16 cellular contexts compared by ENCODE assay signal in the genomic region with DNA sequence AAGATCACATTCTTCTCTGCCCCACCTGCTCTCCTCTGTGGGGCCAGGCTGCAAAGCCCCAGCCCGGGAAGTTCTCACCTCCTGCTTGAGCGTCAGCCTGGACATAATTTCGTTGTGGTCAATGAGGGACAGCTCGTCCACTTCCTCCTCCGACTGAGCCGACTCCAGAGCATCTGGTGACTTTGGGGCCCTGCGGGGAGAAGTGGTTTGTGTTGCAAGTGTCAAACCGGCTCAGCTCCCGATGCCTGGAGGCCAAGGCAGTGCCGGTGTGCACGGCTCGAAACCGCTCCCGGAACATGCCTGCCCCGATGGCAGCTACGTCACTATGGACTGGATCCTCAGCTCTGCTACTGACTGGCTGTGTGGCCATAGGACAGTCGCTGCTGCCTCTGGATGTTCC. TPM values are rescaled to one million over a fixed set of nuclear protein-coding genes. Genes with fewer than 3 reads are reported as not detected.
A peak's percentile ranks its signal among the peaks of the same experiment; 100 is the strongest.
DNase-seq lines count a peak whose midpoint lies in the region; ATAC-seq and TF ChIP-seq lines count a peak whose summit lies in the region.
"Had no signal": no experiment of that assay in that cellular context is flagged by ENCODE, and none has a peak within 500 bp of the region (broad histone marks: within the 10 kb centered on the region; RNA-seq: fewer than 3 reads in every experiment).

No MANE protein-coding gene starts in this region.

- no peak for TF ChIP-seq CTCF in WTC11 (IDR thresholded peaks at IDR 0.05)
- no peak for TF ChIP-seq CTCF in progenitor cell of endocrine pancreas (IDR thresholded peaks at IDR 0.05; ENCODE audit: unreplicated experiment)
- no peak for TF ChIP-seq CTCF in GM23338 (conservative IDR thresholded peaks at IDR 0.05; ENCODE audit: low read depth in 2 of 2)

- no peaks in the 10 kb centered on the region for H3K27me3 ChIP-seq in GM23338 (ENCODE audit: insufficient read depth)
- H3K27me3 ChIP-seq: brain microvascular endothelial cell, SJCRH30 had no signal

- H3K4me1 ChIP-seq in GM23338 (ENCODE audit: insufficient read depth) = no peaks in the 10 kb centered on the region

- H3K4me3 Mint-ChIP-seq in WTC11 (no peak overlapping the region), progenitor cell of endocrine pancreas (ENCODE audit: low read depth) (no peak overlapping the region), GM23338 (no peak overlapping the region)
- H3K4me3 Mint-ChIP-seq: memory B cell had no signal

- no peaks in the 10 kb centered on the region; the same call in 1 of the 2 replicates for H3K36me3 ChIP-seq in GM23338 (ENCODE audit: insufficient read depth)

- ATAC-seq in WTC11 = no peak
- peak; percentile 40 for ATAC-seq in left ventricle myocardium superior
- ATAC-seq in HG03442 (IDR thresholded peaks at IDR 0.05; ENCODE audit: unreplicated experiment) = no peak
- no peak for ATAC-seq in HG02678 (IDR thresholded peaks at IDR 0.05; ENCODE audit: unreplicated experiment)
- no peak for ATAC-seq in GM23338
- ATAC-seq: HCT116, psoas muscle had no signal

- intact Hi-C loops in left ventricle myocardium superior (cut with micrococcal nuclease) = loop anchor here (10.0 kb wide), 1 partner anchor 137 kb away; no protein-coding TSS in a partner anchor

- no peaks in the 10 kb centered on the region for H3K27me3 Mint-ChIP-seq in WTC11 (ENCODE audit: low read depth)
- no peaks in the 10 kb centered on the region for H3K27me3 Mint-ChIP-seq in progenitor cell of endocrine pancreas
- peaks cover 5% of the 10 kb centered on the region for H3K27me3 Mint-ChIP-seq in GM23338 (ENCODE audit: insufficient read depth, low read depth, poor library complexity)
- H3K27me3 Mint-ChIP-seq: memory B cell had no signal

- DNase-seq in KBM-7 (peak; percentile 51), WTC11 (ENCODE audit: low spot score) (no peak), left ventricle myocardium superior (peak; percentile 62), progenitor cell of endocrine pancreas (ENCODE audit: low spot score, unreplicated experiment) (no peak), occipital lobe (lab: John Stamatoyannopoulos, UW) (no peak), GM23338 (ENCODE audit: low spot score) (no peak)
- DNase-seq: brain microvascular endothelial cell; SJCRH30; stimulated activated naive CD4-positive, alpha-beta T cell had no signal

- H3K79me2 ChIP-seq in GM23338 (replicated peaks; ENCODE audit: insufficient read depth) = no peaks in the 10 kb centered on the region

- H3K9me3 Mint-ChIP-seq in WTC11 (no peaks in the 10 kb centered on the region), progenitor cell of endocrine pancreas (ENCODE audit: low read depth) (no peaks in the 10 kb centered on the region), GM23338 (no peaks in the 10 kb centered on the region)
- H3K9me3 Mint-ChIP-seq: memory B cell had no signal

- no peak overlapping the region for H3K4me2 ChIP-seq in GM23338

- in situ Hi-C loops in KBM-7 (cut with MboI; ENCODE audit: low pct_unique_long_range_greater_than_20kb, low sequenced_read_pairs) = loop anchor here (25.0 kb wide), 1 partner anchor 139 kb away; the partner anchor contains the start of gene RAPGEF1

- no peaks in the 10 kb centered on the region for H3K9me2 ChIP-seq in GM23338 (ENCODE audit: insufficient read depth)

- POLR2A ChIA-PET in WTC11 (lab: Charles Lee) = no interaction called here

- CTCF ChIA-PET in WTC11 (lab: Charles Lee) = interaction anchor here (0.8 to 1.5 kb wide), 2 partner anchors 44 to 115 kb away, joined by 3 to 4 read pairs; no protein-coding TSS in a partner anchor

- H3K4me1 Mint-ChIP-seq in WTC11 = no peaks in the 10 kb centered on the region
- H3K4me1 Mint-ChIP-seq in progenitor cell of endocrine pancreas (ENCODE audit: low read depth) = no peaks in the 10 kb centered on the region
- H3K4me1 Mint-ChIP-seq in GM23338 = no peaks in the 10 kb centered on the region
- H3K4me1 Mint-ChIP-seq: memory B cell had no signal

- H3K36me3 Mint-ChIP-seq in WTC11 = peaks cover 23% of the 10 kb centered on the region; the same call in 1 of the 2 replicates
- H3K36me3 Mint-ChIP-seq in progenitor cell of endocrine pancreas (ENCODE audit: insufficient read depth) = peaks cover 22% of the 10 kb centered on the region
- peaks cover 25% of the 10 kb centered on the region for H3K36me3 Mint-ChIP-seq in GM23338 (ENCODE audit: low read depth)

- no peak overlapping the region for H3K27ac ChIP-seq in GM23338 (ENCODE audit: low read depth)
- H3K27ac ChIP-seq: brain microvascular endothelial cell, psoas muscle, SJCRH30 had no signal

- H2AFZ ChIP-seq in GM23338 = no peak overlapping the region

- H3K27ac Mint-ChIP-seq in WTC11 = peak overlapping the region; percentile 19
- H3K27ac Mint-ChIP-seq in progenitor cell of endocrine pancreas = peak overlapping the region; percentile 29
- no peak overlapping the region for H3K27ac Mint-ChIP-seq in GM23338

- H3K4me3 ChIP-seq in GM23338 = no peak overlapping the region
- H3K4me3 ChIP-seq: psoas muscle, SJCRH30 had no signal

- H3F3A ChIP-seq in GM23338 (replicated peaks; ENCODE audit: low read depth) = no peaks in the 10 kb centered on the region

- no peaks in the 10 kb centered on the region for H4K20me1 ChIP-seq in GM23338 (replicated peaks; ENCODE audit: insufficient read depth)

TF ChIP-seq in WTC11, 78 proteins besides CTCF, POLR2A, EP300 and RAD21 (continues in another document):
- TF ChIP-seq ZNF317 (CRISPR knock-in tag; IDR thresholded peaks at IDR 0.05; ENCODE audit: borderline replicate concordance, low read depth) (no peak), JUN (CRISPR knock-in tag; IDR thresholded peaks at IDR 0.05) (no peak), NR3C1 (CRISPR knock-in tag; conservative IDR thresholded peaks at IDR 0.05; ENCODE audit: low read depth) (no peak), ZNF396 (CRISPR knock-in tag; IDR thresholded peaks at IDR 0.05; ENCODE audit: borderline replicate concordance) (no peak), ZNF121 (CRISPR knock-in tag; IDR thresholded peaks at IDR 0.05) (no peak), GABPB1 (CRISPR knock-in tag; IDR thresholded peaks at IDR 0.05) (no peak)
- TF ChIP-seq, protein P1, sequence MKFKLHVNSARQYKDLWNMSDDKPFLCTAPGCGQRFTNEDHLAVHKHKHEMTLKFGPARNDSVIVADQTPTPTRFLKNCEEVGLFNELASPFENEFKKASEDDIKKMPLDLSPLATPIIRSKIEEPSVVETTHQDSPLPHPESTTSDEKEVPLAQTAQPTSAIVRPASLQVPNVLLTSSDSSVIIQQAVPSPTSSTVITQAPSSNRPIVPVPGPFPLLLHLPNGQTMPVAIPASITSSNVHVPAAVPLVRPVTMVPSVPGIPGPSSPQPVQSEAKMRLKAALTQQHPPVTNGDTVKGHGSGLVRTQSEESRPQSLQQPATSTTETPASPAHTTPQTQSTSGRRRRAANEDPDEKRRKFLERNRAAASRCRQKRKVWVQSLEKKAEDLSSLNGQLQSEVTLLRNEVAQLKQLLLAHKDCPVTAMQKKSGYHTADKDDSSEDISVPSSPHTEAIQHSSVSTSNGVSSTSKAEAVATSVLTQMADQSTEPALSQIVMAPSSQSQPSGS (CRISPR knock-in tag; IDR thresholded peaks at IDR 0.05; ENCODE audit: borderline replicate concordance, low read depth) = no peak

RNA-seq across cellular contexts. Expression of gene PRRT1B, which starts 52.8 kb away (rescaled TPM):
- total RNA-seq in WTC11 (2021) = 0.48 to 1.2 TPM (median 0.78 TPM) in 3 replicates
- not detected for total RNA-seq in left ventricle myocardium superior
- total RNA-seq in progenitor cell of endocrine pancreas = 6.7 and 7.1 TPM in 2 replicates
- not detected for total RNA-seq in occipital lobe
- total RNA-seq in GM23338 (2014; rRNA removed; shearing (Covaris generic)) = 0.24 TPM in 1 of 2 replicates, not detected in the other
- not detected in 2 replicates for polyA plus RNA-seq in GM23338 (2016; fragmentation: Nextera tagmentation; extraction: Ambion mirVana)
- total RNA-seq: endothelial cell of umbilical vein, psoas muscle, SJCRH30 had no signal
- polyA plus RNA-seq: BJ, endothelial cell of umbilical vein, psoas muscle had no signal

Comparison
In these comparisons a context has a peak if more than half of its experiments do, and no peak if none do; other contexts are left out.
1. DNase-seq: peak in KBM-7 (single experiment) and left ventricle myocardium superior (single experiment); none in WTC11 (single experiment), progenitor cell of endocrine pancreas (single experiment), occipital lobe (single experiment) and GM23338 (single experiment).